Comparison of ENCODE assay signal across 8 cellular contexts in the genomic region with DNA sequence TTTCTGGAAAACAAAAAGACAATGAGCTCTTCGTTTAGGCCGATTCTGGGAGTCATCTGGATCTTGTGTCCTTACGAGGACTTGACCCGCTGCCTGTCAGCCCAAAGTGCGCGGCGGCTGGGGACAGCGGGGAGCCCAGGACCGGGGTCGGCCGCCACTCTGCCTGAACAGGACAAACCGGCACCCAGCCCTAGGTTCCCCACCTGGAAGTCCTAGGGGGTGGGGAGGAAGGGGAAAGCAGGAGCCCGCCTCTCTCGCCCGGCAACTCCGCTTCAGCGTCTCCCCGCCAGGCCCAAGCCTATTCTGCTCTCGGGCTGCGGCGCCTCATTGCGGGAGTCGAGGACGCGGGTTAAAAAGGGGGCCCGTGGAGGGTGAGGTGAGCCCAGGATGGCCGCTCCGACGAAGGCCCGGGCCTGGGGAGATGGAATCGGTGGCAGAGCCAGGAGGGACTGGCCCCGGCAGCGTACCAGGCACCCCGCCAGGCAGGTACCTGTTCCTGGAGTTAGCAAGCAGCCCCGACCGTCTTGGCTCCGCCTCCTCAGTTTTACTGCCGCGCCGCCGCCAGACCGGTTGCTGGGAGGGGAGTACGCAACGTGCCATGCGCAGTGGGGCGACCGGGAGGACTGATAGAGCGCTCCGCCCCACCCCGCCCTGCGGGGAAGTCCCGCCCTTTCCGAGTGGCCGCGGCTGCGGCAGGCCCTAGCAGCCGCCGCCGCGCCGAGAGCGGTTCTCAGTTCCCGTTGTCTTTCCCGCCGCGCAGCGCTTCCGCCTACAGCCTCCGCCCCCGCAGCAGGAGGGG. TPM values are rescaled to one million over a fixed set of nuclear protein-coding genes. Genes with fewer than 3 reads are reported as not detected.
DNase-seq lines count a peak whose midpoint lies in the region; ATAC-seq and TF ChIP-seq lines count a peak whose summit lies in the region.

Gene STRADA, minus strand, starts transcription at position 549 of the 799 bp plus-strand sequence. CDS start 13,430 bp downstream, outside the sequence.

- H3K9me3 Mint-ChIP-seq in activated naive CD4-positive, alpha-beta T cell treated with anti-CD3 and anti-CD28 coated beads, Interleukin-2, amount 50 U/mL, for 72 hours: no peaks in the 10 kb centered on the region

- peaks cover 15% of the 10 kb centered on the region for H3K4me1 ChIP-seq in osteoblast (ENCODE audit: insufficient read depth, low read length)
- H3K4me1 ChIP-seq in thoracic aorta (ENCODE audit: control insufficient read depth in 1 of 2, low read depth in 2 of 2): peaks cover 8% of the 10 kb centered on the region in 2 donors

- H3K4me3 ChIP-seq in GM06990 (replicated peaks; ENCODE audit: low read depth, low read length): peak within 1 kb of the TSS; percentile 75
- peak within 1 kb of the TSS; percentile 98 for H3K4me3 ChIP-seq in osteoblast (ENCODE audit: insufficient read depth, low read length)
- peak within 1 kb of the TSS; percentile 91 for H3K4me3 ChIP-seq in thoracic aorta

- H3K36me3 Mint-ChIP-seq in activated naive CD4-positive, alpha-beta T cell treated with anti-CD3 and anti-CD28 coated beads, Interleukin-2, amount 50 U/mL, for 72 hours: peaks cover 10 to 15% of the 10 kb centered on the region in 2 donors

- no peak for TF ChIP-seq CTCF in GM06990 (IDR thresholded peaks at IDR 0.05; ENCODE audit: insufficient read depth, low read length, poor library complexity, severe bottlenecking)
- TF ChIP-seq CTCF in osteoblast (IDR thresholded peaks at IDR 0.05; ENCODE audit: extremely low read depth, low read depth, low read length): no peak
- no peak for TF ChIP-seq CTCF in thoracic aorta (IDR thresholded peaks at IDR 0.05)

- peak within 1 kb of the TSS; percentile 97 for H3K4me2 ChIP-seq in osteoblast (ENCODE audit: insufficient read depth, low read length)

- ATAC-seq in HG02588 (IDR thresholded peaks at IDR 0.05; ENCODE audit: unreplicated experiment) (peak; percentile 80), SK-N-SH treated with all-trans-retinoic acid at 6 μM for 48 hours (peak; percentile 96), thoracic aorta (ENCODE audit: insufficient number of reproducible peaks, low FRiP score, low read depth) (peak; percentile 94)
- peak; percentile 91 to 96 for ATAC-seq in activated naive CD4-positive, alpha-beta T cell treated with anti-CD3 and anti-CD28 coated beads, Interleukin-2, amount 50 U/mL, for 72 hours

- H3K79me2 ChIP-seq in osteoblast (ENCODE audit: insufficient read depth, low read length): peaks cover 34% of the 10 kb centered on the region

- H3K27ac Mint-ChIP-seq in activated naive CD4-positive, alpha-beta T cell treated with anti-CD3 and anti-CD28 coated beads, Interleukin-2, amount 50 U/mL, for 72 hours: peak within 1 kb of the TSS; percentile 91 to 99

- no peaks in the 10 kb centered on the region for H4K20me1 ChIP-seq in osteoblast (ENCODE audit: insufficient read depth, low read length)

- DNase-seq in GM06990 (ENCODE audit: extremely low read depth, insufficient read length): peak; percentile 100
- peak; percentile 97 for DNase-seq in NCI-H1092 (lab: John Stamatoyannopoulos, UW)
- peak; percentile 98 to 99 for DNase-seq in activated naive CD4-positive, alpha-beta T cell treated with anti-CD3 and anti-CD28 coated beads, Interleukin-2, amount 50 U/mL, for 72 hours (ENCODE audit: low spot score in 2 of 2)
- peak; percentile 98 for DNase-seq in glomerular visceral epithelial cell (ENCODE audit: extremely low spot score)
- DNase-seq in osteoblast (ENCODE audit: insufficient read length, low spot score, missing footprints): peak; percentile 98
- DNase-seq in thoracic aorta (ENCODE audit: low spot score): peak; percentile 94

- H3K27ac ChIP-seq in osteoblast (ENCODE audit: low read depth, low read length) (peak within 1 kb of the TSS; percentile 83), thoracic aorta (peak within 1 kb of the TSS; percentile 80 to 91)

- peak within 1 kb of the TSS; percentile 91 for H2AFZ ChIP-seq in osteoblast (ENCODE audit: low read length)

- H3K27me3 ChIP-seq in GM06990 (replicated peaks; ENCODE audit: control insufficient read depth, insufficient read depth, low read length) (no peaks in the 10 kb centered on the region), osteoblast (ENCODE audit: insufficient read depth, low read length) (no peaks in the 10 kb centered on the region), thoracic aorta (replicated peaks; ENCODE audit: insufficient read depth) (no peaks in the 10 kb centered on the region)

- peaks cover 2% of the 10 kb centered on the region for H3K36me3 ChIP-seq in GM06990 (ENCODE audit: control insufficient read depth, insufficient read depth, low read length)
- peaks cover 11% of the 10 kb centered on the region for H3K36me3 ChIP-seq in osteoblast (ENCODE audit: insufficient read depth, low read length)
- H3K36me3 ChIP-seq in thoracic aorta: no peaks in the 10 kb centered on the region

- H3K9me3 ChIP-seq in osteoblast (ENCODE audit: low read depth, low read length) (no peaks in the 10 kb centered on the region), thoracic aorta (no peaks in the 10 kb centered on the region)

TF ChIP-seq in SK-N-SH treated with all-trans-retinoic acid at 6 μM for 48 hours, 23 proteins besides CTCF, POLR2A, EP300 and RAD21 (continues in another document):
- TF ChIP-seq, protein P1, sequence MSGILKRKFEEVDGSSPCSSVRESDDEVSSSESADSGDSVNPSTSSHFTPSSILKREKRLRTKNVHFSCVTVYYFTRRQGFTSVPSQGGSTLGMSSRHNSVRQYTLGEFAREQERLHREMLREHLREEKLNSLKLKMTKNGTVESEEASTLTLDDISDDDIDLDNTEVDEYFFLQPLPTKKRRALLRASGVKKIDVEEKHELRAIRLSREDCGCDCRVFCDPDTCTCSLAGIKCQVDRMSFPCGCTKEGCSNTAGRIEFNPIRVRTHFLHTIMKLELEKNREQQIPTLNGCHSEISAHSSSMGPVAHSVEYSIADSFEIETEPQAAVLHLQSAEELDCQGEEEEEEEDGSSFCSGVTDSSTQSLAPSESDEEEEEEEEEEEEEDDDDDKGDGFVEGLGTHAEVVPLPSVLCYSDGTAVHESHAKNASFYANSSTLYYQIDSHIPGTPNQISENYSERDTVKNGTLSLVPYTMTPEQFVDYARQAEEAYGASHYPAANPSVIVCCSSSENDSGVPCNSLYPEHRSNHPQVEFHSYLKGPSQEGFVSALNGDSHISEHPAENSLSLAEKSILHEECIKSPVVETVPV (CRISPR knock-in tag; IDR thresholded peaks at IDR 0.05): 0 out of 2 replicates have a peak, but pooled peaks have one; percentile 17
- TF ChIP-seq GLIS3 (CRISPR knock-in tag; IDR thresholded peaks at IDR 0.05): no peak
- TF ChIP-seq CREB5 (CRISPR knock-in tag; IDR thresholded peaks at IDR 0.05; ENCODE audit: low read depth): peak; percentile 40; the same call in 1 of the 2 replicates
- TF ChIP-seq ISL1 (CRISPR knock-in tag; IDR thresholded peaks at IDR 0.05): no peak
- TF ChIP-seq BACH2 (CRISPR knock-in tag; IDR thresholded peaks at IDR 0.05; ENCODE audit: borderline replicate concordance): no peak
- TF ChIP-seq ZNF70 (CRISPR knock-in tag; IDR thresholded peaks at IDR 0.05): 0 out of 2 replicates have a peak, but pooled peaks have one; percentile 11
- no peak for TF ChIP-seq SNAI2 (CRISPR knock-in tag; IDR thresholded peaks at IDR 0.05)
- TF ChIP-seq, protein P2, sequence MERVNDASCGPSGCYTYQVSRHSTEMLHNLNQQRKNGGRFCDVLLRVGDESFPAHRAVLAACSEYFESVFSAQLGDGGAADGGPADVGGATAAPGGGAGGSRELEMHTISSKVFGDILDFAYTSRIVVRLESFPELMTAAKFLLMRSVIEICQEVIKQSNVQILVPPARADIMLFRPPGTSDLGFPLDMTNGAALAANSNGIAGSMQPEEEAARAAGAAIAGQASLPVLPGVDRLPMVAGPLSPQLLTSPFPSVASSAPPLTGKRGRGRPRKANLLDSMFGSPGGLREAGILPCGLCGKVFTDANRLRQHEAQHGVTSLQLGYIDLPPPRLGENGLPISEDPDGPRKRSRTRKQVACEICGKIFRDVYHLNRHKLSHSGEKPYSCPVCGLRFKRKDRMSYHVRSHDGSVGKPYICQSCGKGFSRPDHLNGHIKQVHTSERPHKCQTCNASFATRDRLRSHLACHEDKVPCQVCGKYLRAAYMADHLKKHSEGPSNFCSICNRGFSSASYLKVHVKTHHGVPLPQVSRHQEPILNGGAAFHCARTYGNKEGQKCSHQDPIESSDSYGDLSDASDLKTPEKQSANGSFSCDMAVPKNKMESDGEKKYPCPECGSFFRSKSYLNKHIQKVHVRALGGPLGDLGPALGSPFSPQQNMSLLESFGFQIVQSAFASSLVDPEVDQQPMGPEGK (CRISPR knock-in tag; IDR thresholded peaks at IDR 0.05; ENCODE audit: borderline replicate concordance): no peak
- no peak for TF ChIP-seq TCF4 (CRISPR knock-in tag; IDR thresholded peaks at IDR 0.05; ENCODE audit: borderline replicate concordance)
- TF ChIP-seq, protein P3, sequence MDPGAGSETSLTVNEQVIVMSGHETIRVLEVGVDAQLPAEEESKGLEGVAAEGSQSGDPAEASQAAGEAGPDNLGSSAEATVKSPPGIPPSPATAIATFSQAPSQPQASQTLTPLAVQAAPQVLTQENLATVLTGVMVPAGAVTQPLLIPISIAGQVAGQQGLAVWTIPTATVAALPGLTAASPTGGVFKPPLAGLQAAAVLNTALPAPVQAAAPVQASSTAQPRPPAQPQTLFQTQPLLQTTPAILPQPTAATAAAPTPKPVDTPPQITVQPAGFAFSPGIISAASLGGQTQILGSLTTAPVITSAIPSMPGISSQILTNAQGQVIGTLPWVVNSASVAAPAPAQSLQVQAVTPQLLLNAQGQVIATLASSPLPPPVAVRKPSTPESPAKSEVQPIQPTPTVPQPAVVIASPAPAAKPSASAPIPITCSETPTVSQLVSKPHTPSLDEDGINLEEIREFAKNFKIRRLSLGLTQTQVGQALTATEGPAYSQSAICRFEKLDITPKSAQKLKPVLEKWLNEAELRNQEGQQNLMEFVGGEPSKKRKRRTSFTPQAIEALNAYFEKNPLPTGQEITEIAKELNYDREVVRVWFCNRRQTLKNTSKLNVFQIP (CRISPR knock-in tag; IDR thresholded peaks at IDR 0.05; ENCODE audit: borderline replicate concordance, low read depth): no peak
- TF ChIP-seq ZFP3 (CRISPR knock-in tag; IDR thresholded peaks at IDR 0.05): peak; percentile 10; the same call in 1 of the 2 replicates

RNA-seq across cellular contexts. Expression of gene STRADA, which starts in this region (rescaled TPM):
- 100 to 1,000 TPM in 1 of 2 donors, 10 to 100 TPM in 1; 68.3 to 112 TPM for total RNA-seq in activated naive CD4-positive, alpha-beta T cell treated with anti-CD3 and anti-CD28 coated beads, Interleukin-2, amount 50 U/mL, for 72 hours
- total RNA-seq in osteoblast (29.7 and 35.4 TPM in 2 replicates), thoracic aorta (10 to 100 TPM; 40.9 to 62.2 TPM)

Comparison
In these comparisons a context has a peak if more than half of its experiments do, and no peak if none do; other contexts are left out.
1. Peak in every context shown above with its lines: DNase-seq, ATAC-seq, H3K4me3 ChIP-seq and H3K27ac ChIP-seq.